20 cellular contexts compared by ENCODE assay signal in genomic region chr2:180374502-180375281, GRCh38.
DNase-seq lines count a peak whose midpoint lies in the region; ATAC-seq and TF ChIP-seq lines count a peak whose summit lies in the region.
"Had no signal": no experiment of that assay in that cellular context is flagged by ENCODE, and none has a peak within 500 bp of the region (broad histone marks: within the 10 kb centered on the region; RNA-seq: fewer than 3 reads in every experiment).

No MANE protein-coding gene starts in this region.

- H3K36me3 ChIP-seq in brain microvascular endothelial cell (replicated peaks) = no peaks in the 10 kb centered on the region

- H3K4me3 ChIP-seq in brain microvascular endothelial cell (ENCODE audit: low read depth, low read length) = no peak overlapping the region
- H3K4me3 ChIP-seq: A549 had no signal

- no peaks in the 10 kb centered on the region for H3K27me3 ChIP-seq in brain microvascular endothelial cell (replicated peaks)

- no peaks in the 10 kb centered on the region for H3K27me3 Mint-ChIP-seq in activated T-cell treated with anti-CD3 and anti-CD28 coated beads, Interleukin-2, amount 50 U/mL, for 4 hours (ENCODE audit: low read depth)
- H3K27me3 Mint-ChIP-seq: B cell had no signal

- TF ChIP-seq CTCF in 22Rv1 (IDR thresholded peaks at IDR 0.05) (no peak), brain microvascular endothelial cell (IDR thresholded peaks at IDR 0.05; ENCODE audit: low read depth, low read length, missing control alignments) (no peak)

- ATAC-seq in GM18861 (IDR thresholded peaks at IDR 0.05; ENCODE audit: unreplicated experiment) = peak; percentile 70
- no peak for ATAC-seq in activated T-cell treated with anti-CD3 and anti-CD28 coated beads, Interleukin-2, amount 50 U/mL, for 4 hours
- ATAC-seq: A549, HCT116 had no signal

- H3K27ac ChIP-seq in 22Rv1 (peak overlapping the region; percentile 96), brain microvascular endothelial cell (no peak overlapping the region)
- H3K27ac ChIP-seq: A549 had no signal

- in situ Hi-C loops in brain microvascular endothelial cell (cut with HindIII; ENCODE audit: low pct_ligation_motif_present, low sequenced_read_pairs) = no loop called here

- DNase-seq in NCI-H69 (lab: John Stamatoyannopoulos, UW) = peak; percentile 14
- DNase-seq in brain microvascular endothelial cell = peak; percentile 2
- DNase-seq in NCI-H1105 (lab: John Stamatoyannopoulos, UW) = no peak
- DNase-seq in activated T-cell treated with anti-CD3 and anti-CD28 coated beads, Interleukin-2, amount 50 U/mL, for 4 hours = no peak
- DNase-seq in NCI-H1092 treated with DMSO at 0.1 percent for 48 hours (lab: John Stamatoyannopoulos, UW) = no peak
- DNase-seq: DND-41, NCI-H1417 treated with DMSO at 0.1 percent for 48 hours, NCI-H187 treated with DMSO at 0.1 percent for 48 hours, NCI-H2107, NCI-H2227 treated with DMSO at 0.1 percent for 48 hours, NCI-H524, OCI-M1, Right ventricle myocardium superior had no signal

- H3K4me1 Mint-ChIP-seq in activated T-cell treated with anti-CD3 and anti-CD28 coated beads, Interleukin-2, amount 50 U/mL, for 4 hours (ENCODE audit: low read depth) = no peaks in the 10 kb centered on the region
- H3K4me1 Mint-ChIP-seq: B cell, IgD-negative memory B cell had no signal

- no peaks in the 10 kb centered on the region for H3K36me3 Mint-ChIP-seq in activated T-cell treated with anti-CD3 and anti-CD28 coated beads, Interleukin-2, amount 50 U/mL, for 4 hours (ENCODE audit: insufficient read depth)
- H3K36me3 Mint-ChIP-seq: IgD-negative memory B cell had no signal

- H3K9me3 Mint-ChIP-seq in activated T-cell treated with anti-CD3 and anti-CD28 coated beads, Interleukin-2, amount 50 U/mL, for 4 hours = no peaks in the 10 kb centered on the region
- H3K9me3 Mint-ChIP-seq: T-helper 1 cell treated with Interleukin-12 subunit alpha and Interleukin-12 subunit beta and Interleukin-4 antibody, amounts not matched to agents 30 μg/mL and 1 μg/mL, for 36 hours had no signal

- H3K4me3 Mint-ChIP-seq in activated T-cell treated with anti-CD3 and anti-CD28 coated beads, Interleukin-2, amount 50 U/mL, for 4 hours = no peak overlapping the region
- H3K4me3 Mint-ChIP-seq: B cell; IgD-negative memory B cell; T-helper 1 cell treated with Interleukin-12 subunit alpha and Interleukin-12 subunit beta and Interleukin-4 antibody, amounts not matched to agents 30 μg/mL and 1 μg/mL, for 36 hours had no signal

Comparison
In these comparisons a context has a peak if more than half of its experiments do, and no peak if none do; other contexts are left out.
1. DNase-seq: peak in NCI-H69 (single experiment) and brain microvascular endothelial cell (single experiment); none in NCI-H1105 (single experiment), activated T-cell treated with anti-CD3 and anti-CD28 coated beads, Interleukin-2, amount 50 U/mL, for 4 hours (single experiment) and NCI-H1092 treated with DMSO at 0.1 percent for 48 hours (single experiment).